Comparison of ENCODE assay signal across 8 cellular contexts in the genomic region with DNA sequence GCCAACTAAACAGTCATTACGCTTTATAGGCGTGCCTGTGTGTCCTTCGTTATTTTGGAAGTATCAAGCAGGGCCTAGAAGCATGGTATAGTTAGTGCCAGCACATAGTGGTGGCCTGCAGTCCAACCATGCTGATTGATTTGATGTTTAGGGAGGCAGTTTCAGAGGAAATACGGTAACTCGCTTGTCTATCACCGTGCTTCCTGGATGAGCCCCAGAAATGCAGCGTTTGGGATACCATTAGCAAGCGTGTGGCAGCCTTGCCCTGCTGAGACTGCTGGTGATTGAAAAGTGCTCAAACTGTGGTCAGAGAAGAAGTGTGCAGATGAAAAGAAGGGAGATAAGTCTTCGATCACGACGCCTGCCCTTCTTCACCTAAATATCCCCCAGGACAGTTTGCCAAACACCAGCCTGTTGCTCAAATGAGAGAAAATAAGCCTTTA.
A peak's percentile ranks its signal among the peaks of the same experiment; 100 is the strongest.
DNase-seq lines count a peak whose midpoint lies in the region; ATAC-seq and TF ChIP-seq lines count a peak whose summit lies in the region.

No MANE protein-coding gene starts in this region.

- no peak overlapping the region for H3K27ac Mint-ChIP-seq in activated naive CD4-positive, alpha-beta T cell treated with anti-CD3 and anti-CD28 coated beads, Interleukin-2, amount 50 U/mL, for 24 hours
- no peak overlapping the region for H3K27ac Mint-ChIP-seq in activated naive CD8-positive, alpha-beta T cell

- peak overlapping the region; percentile 15 to 38 for H3K4me3 ChIP-seq in right atrium auricular region

- H3K4me1 ChIP-seq in right atrium auricular region: peaks cover 0 to 31% of the 10 kb centered on the region in 2 donors

- H3K27me3 ChIP-seq in right atrium auricular region: no peaks in the 10 kb centered on the region

- H3K4me1 Mint-ChIP-seq in activated naive CD4-positive, alpha-beta T cell treated with anti-CD3 and anti-CD28 coated beads, Interleukin-2, amount 50 U/mL, for 24 hours: peaks cover 13% of the 10 kb centered on the region
- H3K4me1 Mint-ChIP-seq in activated naive CD8-positive, alpha-beta T cell (ENCODE audit: low read depth): peaks cover 16% of the 10 kb centered on the region

- intact Hi-C loops in sciatic nerve (cut with DNase I): no loop called here

- no peak overlapping the region for H3K27ac ChIP-seq in right atrium auricular region

- no peaks in the 10 kb centered on the region for H3K36me3 Mint-ChIP-seq in activated naive CD4-positive, alpha-beta T cell treated with anti-CD3 and anti-CD28 coated beads, Interleukin-2, amount 50 U/mL, for 24 hours
- H3K36me3 Mint-ChIP-seq in activated naive CD8-positive, alpha-beta T cell: no peaks in the 10 kb centered on the region

- no peaks in the 10 kb centered on the region for H3K9me3 Mint-ChIP-seq in activated naive CD4-positive, alpha-beta T cell treated with anti-CD3 and anti-CD28 coated beads, Interleukin-2, amount 50 U/mL, for 24 hours
- no peaks in the 10 kb centered on the region for H3K9me3 Mint-ChIP-seq in activated naive CD8-positive, alpha-beta T cell (ENCODE audit: low read depth)

- no peak for DNase-seq in activated naive CD4-positive, alpha-beta T cell treated with anti-CD3 and anti-CD28 coated beads, Interleukin-2, amount 50 U/mL, for 16 hours
- DNase-seq in Kasumi-1 (lab: John Stamatoyannopoulos, UW) (peak; percentile 59 to 73), right atrium auricular region (ENCODE audit: low spot score) (no peak), sciatic nerve (ENCODE audit: low spot score) (no peak), NCI-H1694 (lab: John Stamatoyannopoulos, UW) (no peak)

- H3K4me3 Mint-ChIP-seq in activated naive CD4-positive, alpha-beta T cell treated with anti-CD3 and anti-CD28 coated beads, Interleukin-2, amount 50 U/mL, for 24 hours: peak overlapping the region; percentile 77
- H3K4me3 Mint-ChIP-seq in activated naive CD8-positive, alpha-beta T cell: peak overlapping the region; percentile 72

- peaks cover 37% of the 10 kb centered on the region for H3K27me3 Mint-ChIP-seq in activated naive CD4-positive, alpha-beta T cell treated with anti-CD3 and anti-CD28 coated beads, Interleukin-2, amount 50 U/mL, for 24 hours
- H3K27me3 Mint-ChIP-seq in activated naive CD8-positive, alpha-beta T cell: peaks cover 42% of the 10 kb centered on the region

- peak; percentile 76 for ATAC-seq in sciatic nerve
- ATAC-seq in GM21528 (IDR thresholded peaks at IDR 0.05; ENCODE audit: low FRiP score, unreplicated experiment): no peak

- no peaks in the 10 kb centered on the region for H3K36me3 ChIP-seq in right atrium auricular region

- no peak for TF ChIP-seq CTCF in right atrium auricular region (IDR thresholded peaks at IDR 0.05)

- no peaks in the 10 kb centered on the region for H3K9me3 ChIP-seq in right atrium auricular region

Comparison
In these comparisons a context has a peak if more than half of its experiments do, and no peak if none do; other contexts are left out.
1. DNase-seq: peak in Kasumi-1 (2 of 2); none in activated naive CD4-positive, alpha-beta T cell treated with anti-CD3 and anti-CD28 coated beads, Interleukin-2, amount 50 U/mL, for 16 hours (single experiment), right atrium auricular region (single experiment), sciatic nerve (single experiment) and NCI-H1694 (single experiment).